Comparison of ENCODE assay signal across 8 cellular contexts in genomic region chr10:118045842-118046490, GRCh38. TPM values are rescaled to one million over a fixed set of nuclear protein-coding genes. Genes with fewer than 3 reads are reported as not detected.
DNase-seq lines count a peak whose midpoint lies in the region; ATAC-seq and TF ChIP-seq lines count a peak whose summit lies in the region.

No MANE protein-coding gene starts in this region.

- no peaks in the 10 kb centered on the region for H3K27me3 ChIP-seq in lung (ENCODE audit: control insufficient read depth, insufficient read depth)

- TF ChIP-seq CTCF in GM12864 (IDR thresholded peaks at IDR 0.05; ENCODE audit: low read depth, low read length, missing control alignments), result no peak
- TF ChIP-seq CTCF in HFF-Myc (IDR thresholded peaks at IDR 0.05; ENCODE audit: low read depth, low read length, missing control alignments), result no peak
- no peak for TF ChIP-seq CTCF in lung (IDR thresholded peaks at IDR 0.05; ENCODE audit: control extremely low read depth, extremely low read depth)

- ATAC-seq in lung (ENCODE audit: insufficient read depth, low FRiP score), result peak; percentile 63
- peak; percentile 55 for ATAC-seq in stimulated activated memory B cell treated with anti-CD40 and anti-IgM and Interleukin-4, amounts not matched to agents 10 μg/mL and 1 μg/mL and 100 μg/mL, for 72 hours

- H3K27ac ChIP-seq in lung (ENCODE audit: low read depth in 1 of 2, low read length in 1 of 2), result peak overlapping the region; percentile 84 to 93

- H3K4me3 ChIP-seq in GM12864 (ENCODE audit: low read depth, low read length), result peak overlapping the region; percentile 73
- peak overlapping the region; percentile 62 for H3K4me3 ChIP-seq in HFF-Myc (replicated peaks; ENCODE audit: low read depth, low read length)
- H3K4me3 ChIP-seq in lung, result peak overlapping the region; percentile 60

- peak overlapping the region; percentile 82 for H3K27ac Mint-ChIP-seq in stimulated activated memory B cell treated with anti-CD40 and anti-IgM and Interleukin-4, amounts not matched to agents 10 μg/mL and 1 μg/mL and 100 μg/mL, for 72 hours

- WGBS in lung, 2 donors, result 0 to 1% methylated on average over 23 to 24 of the region's 24 CpGs

- DNase-seq in GM12864 (ENCODE audit: low read depth), result no peak
- DNase-seq in HFF-Myc (ENCODE audit: extremely low read depth, low read depth), result peak; percentile 21
- peak; percentile 60 for DNase-seq in NAMALWA (ENCODE audit: low spot score)
- DNase-seq in activated CD4-positive, alpha-beta T cell treated with anti-CD3 and anti-CD28 coated beads for 48 hours, result peak; percentile 29
- peak; percentile 12 for DNase-seq in effector CD8-positive, alpha-beta T cell (lab: John Stamatoyannopoulos, UW)
- DNase-seq in lung (ENCODE audit: low spot score), result peak; percentile 53
- DNase-seq in cortex of kidney (lab: John Stamatoyannopoulos, UW), result no peak

- H3K9me3 ChIP-seq in lung (ENCODE audit: control insufficient read depth in 2 of 2, insufficient read depth in 1 of 2, low read length in 1 of 2), result no peaks in the 10 kb centered on the region

- peak overlapping the region; percentile 85 for H3K4me3 Mint-ChIP-seq in stimulated activated memory B cell treated with anti-CD40 and anti-IgM and Interleukin-4, amounts not matched to agents 10 μg/mL and 1 μg/mL and 100 μg/mL, for 72 hours

- no peaks in the 10 kb centered on the region for H3K9me3 Mint-ChIP-seq in stimulated activated memory B cell treated with anti-CD40 and anti-IgM and Interleukin-4, amounts not matched to agents 10 μg/mL and 1 μg/mL and 100 μg/mL, for 72 hours

- H3K27me3 Mint-ChIP-seq in stimulated activated memory B cell treated with anti-CD40 and anti-IgM and Interleukin-4, amounts not matched to agents 10 μg/mL and 1 μg/mL and 100 μg/mL, for 72 hours, result no peaks in the 10 kb centered on the region

- no peaks in the 10 kb centered on the region for H3K36me3 ChIP-seq in lung (ENCODE audit: control insufficient read depth in 2 of 2, insufficient read depth in 2 of 2, low read length in 2 of 2)

- peaks cover 24% of the 10 kb centered on the region for H3K4me1 Mint-ChIP-seq in stimulated activated memory B cell treated with anti-CD40 and anti-IgM and Interleukin-4, amounts not matched to agents 10 μg/mL and 1 μg/mL and 100 μg/mL, for 72 hours

- H3K36me3 Mint-ChIP-seq in stimulated activated memory B cell treated with anti-CD40 and anti-IgM and Interleukin-4, amounts not matched to agents 10 μg/mL and 1 μg/mL and 100 μg/mL, for 72 hours, result no peaks in the 10 kb centered on the region

- peaks cover 0 to 3% of the 10 kb centered on the region in 2 donors for H3K4me1 ChIP-seq in lung (ENCODE audit: control insufficient read depth in 2 of 2, insufficient read depth in 2 of 2, low read length in 2 of 2)

RNA-seq across cellular contexts. Expression of gene RAB11FIP2, which starts 0.8 kb away (rescaled TPM):
- 10 to 100 TPM; 19.3 to 52.4 TPM for total RNA-seq in lung
- polyA plus RNA-seq in lung, result 1 to 10 TPM; 4.2 to 6.3 TPM

Comparison
In these comparisons a context has a peak if more than half of its experiments do, and no peak if none do; other contexts are left out.
1. DNase-seq: peak in HFF-Myc (single experiment), NAMALWA (single experiment), activated CD4-positive, alpha-beta T cell treated with anti-CD3 and anti-CD28 coated beads for 48 hours (single experiment), effector CD8-positive, alpha-beta T cell (single experiment) and lung (single experiment); none in GM12864 (single experiment) and cortex of kidney (single experiment).
2. Peak in every context shown above with its lines, with median percentiles within 50 percentile points of each other: H3K4me3 ChIP-seq.